37 cellular contexts compared by ENCODE assay signal in the genomic region with DNA sequence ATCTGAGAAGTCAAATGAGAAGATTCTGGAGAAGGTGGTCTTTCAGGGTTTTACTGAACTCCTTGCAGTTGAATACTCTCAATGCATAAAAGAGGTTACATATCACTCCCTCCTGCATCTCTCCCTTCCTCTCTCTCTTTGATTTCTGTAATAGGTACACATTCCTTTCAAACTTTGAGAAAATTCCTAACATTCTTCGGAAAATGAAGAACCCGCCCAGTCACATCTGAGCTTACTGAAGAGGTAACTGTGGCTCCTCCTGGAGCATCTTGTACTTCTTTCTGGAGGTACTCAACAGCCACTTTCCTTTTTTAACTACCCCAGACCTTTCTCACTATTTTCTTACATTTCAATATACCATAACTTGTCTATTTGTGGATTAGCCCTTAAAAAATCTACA. TPM values are rescaled to one million over a fixed set of nuclear protein-coding genes. Genes with fewer than 3 reads are reported as not detected.
"Had no signal": no experiment of that assay in that cellular context is flagged by ENCODE, and none has a peak within 500 bp of the region (broad histone marks: within the 10 kb centered on the region; RNA-seq: fewer than 3 reads in every experiment).

No MANE protein-coding gene starts in this region.

- H3K27ac ChIP-seq: ascending aorta, cardiac muscle cell, VCaP had no signal

- H3K9me3 ChIP-seq: ascending aorta had no signal

- ATAC-seq: activated CD4-positive, alpha-beta T cell treated with anti-CD3 and anti-CD28 coated beads for 36 hours; activated CD4-positive, CD25-positive, alpha-beta regulatory T cell treated with anti-CD3 and anti-CD28 coated beads, Interleukin-2, amount 50 U/mL, for 24 hours; activated CD8-positive, alpha-beta memory T cell treated with anti-CD3 and anti-CD28 coated beads, Interleukin-2, amount 10 ng/mL, durations not matched to agents 7 days and 5 days; activated CD8-positive, alpha-beta T cell treated with anti-CD3 and anti-CD28 coated beads, Interleukin-2, amount 10 ng/mL, durations not matched to agents 7 days and 5 days; activated naive CD8-positive, alpha-beta T cell treated with anti-CD3 and anti-CD28 coated beads, Interleukin-2, amount 50 U/mL, for 24 hours had no signal

- H3K4me1 Mint-ChIP-seq: activated CD4-positive, alpha-beta memory T cell treated with anti-CD3 and anti-CD28 coated beads, Interleukin-2, amount 10 ng/mL, durations not matched to agents 7 days and 5 days; activated CD4-positive, alpha-beta T cell treated with anti-CD3 and anti-CD28 coated beads for 36 hours; activated CD4-positive, alpha-beta T cell treated with anti-CD3 and anti-CD28 coated beads, Interleukin-2, amount 10 ng/mL, durations not matched to agents 7 days and 5 days; activated CD8-positive, alpha-beta memory T cell treated with anti-CD3 and anti-CD28 coated beads, Interleukin-2, amount 10 ng/mL, durations not matched to agents 7 days and 5 days; activated naive CD4-positive, alpha-beta T cell treated with anti-CD3 and anti-CD28 coated beads, Interleukin-2, amount 10 ng/mL, durations not matched to agents 7 days and 5 days; activated naive CD4-positive, alpha-beta T cell treated with anti-CD3 and anti-CD28 coated beads, Interleukin-2, amount 50 U/mL, for 24 hours; activated naive CD8-positive, alpha-beta T cell treated with anti-CD3 and anti-CD28 coated beads, Interleukin-2, amount 10 ng/mL, durations not matched to agents 7 days and 5 days; activated naive CD8-positive, alpha-beta T cell treated with anti-CD3 and anti-CD28 coated beads, Interleukin-2, amount 50 U/mL, for 24 hours; brain; central memory CD8-positive, alpha-beta T cell had no signal

- H3K36me3 Mint-ChIP-seq: activated CD8-positive, alpha-beta memory T cell treated with anti-CD3 and anti-CD28 coated beads, Interleukin-2, amount 10 ng/mL, durations not matched to agents 7 days and 5 days; activated naive CD4-positive, alpha-beta T cell treated with anti-CD3 and anti-CD28 coated beads, Interleukin-2, amount 10 ng/mL, durations not matched to agents 7 days and 5 days; activated naive CD4-positive, alpha-beta T cell treated with anti-CD3 and anti-CD28 coated beads, Interleukin-2, amount 50 U/mL, for 24 hours; activated naive CD8-positive, alpha-beta T cell; activated naive CD8-positive, alpha-beta T cell treated with anti-CD3 and anti-CD28 coated beads, Interleukin-2, amount 10 ng/mL, durations not matched to agents 7 days and 5 days had no signal

- H3K4me1 ChIP-seq: ascending aorta had no signal

- H3K27me3 Mint-ChIP-seq: activated CD4-positive, alpha-beta memory T cell treated with anti-CD3 and anti-CD28 coated beads, Interleukin-2, amount 10 ng/mL, durations not matched to agents 7 days and 5 days; activated CD8-positive, alpha-beta memory T cell treated with anti-CD3 and anti-CD28 coated beads, Interleukin-2, amount 10 ng/mL, durations not matched to agents 7 days and 5 days; activated naive CD4-positive, alpha-beta T cell treated with anti-CD3 and anti-CD28 coated beads, Interleukin-2, amount 10 ng/mL, durations not matched to agents 7 days and 5 days; activated naive CD4-positive, alpha-beta T cell treated with anti-CD3 and anti-CD28 coated beads, Interleukin-2, amount 50 U/mL, for 24 hours; activated naive CD8-positive, alpha-beta T cell treated with anti-CD3 and anti-CD28 coated beads, Interleukin-2, amount 50 U/mL, for 24 hours; activated T-cell treated with anti-CD3 and anti-CD28 coated beads, Interleukin-2, amount 50 U/mL, for 24 hours; central memory CD8-positive, alpha-beta T cell had no signal

- H3K9me3 Mint-ChIP-seq: activated CD4-positive, alpha-beta memory T cell treated with anti-CD3 and anti-CD28 coated beads, Interleukin-2, amount 10 ng/mL, durations not matched to agents 7 days and 5 days; activated CD4-positive, alpha-beta T cell treated with anti-CD3 and anti-CD28 coated beads, Interleukin-2, amount 10 ng/mL, durations not matched to agents 7 days and 5 days; activated naive CD4-positive, alpha-beta T cell treated with anti-CD3 and anti-CD28 coated beads, Interleukin-2, amount 10 ng/mL, durations not matched to agents 7 days and 5 days; activated naive CD4-positive, alpha-beta T cell treated with anti-CD3 and anti-CD28 coated beads, Interleukin-2, amount 50 U/mL, for 24 hours; activated naive CD8-positive, alpha-beta T cell treated with anti-CD3 and anti-CD28 coated beads, Interleukin-2, amount 10 ng/mL, durations not matched to agents 7 days and 5 days; activated naive CD8-positive, alpha-beta T cell treated with anti-CD3 and anti-CD28 coated beads, Interleukin-2, amount 50 U/mL, for 24 hours; activated T-cell treated with anti-CD3 and anti-CD28 coated beads, Interleukin-2, amount 50 U/mL, for 24 hours; activated T-helper 2 cell treated with anti-CD3 and anti-CD28 coated beads, Interferon-gamma antibody, Interleukin-2, Interleukin-4, amounts not matched to agents 10 μg/mL and 5 μg/mL and 100 μg/mL, durations not matched to agents 14 hours and 24 hours and 36 hours; brain; T-helper 1 cell treated with Interleukin-12 subunit alpha and Interleukin-12 subunit beta and Interleukin-4 antibody, amounts not matched to agents 30 μg/mL and 1 μg/mL, for 36 hours; T-helper 2 cell treated with Interferon-gamma antibody and Interleukin-4, amounts not matched to agents 5 μg/mL and 100 μg/mL, for 36 hours had no signal

- DNase-seq: activated CD4-positive, alpha-beta memory T cell treated with anti-CD3 and anti-CD28 coated beads, Interleukin-2, amount 10 ng/mL, durations not matched to agents 7 days and 5 days; activated CD4-positive, alpha-beta T cell treated with anti-CD3 and anti-CD28 coated beads for 1 hour; activated CD4-positive, alpha-beta T cell treated with anti-CD3 and anti-CD28 coated beads for 36 hours; activated CD4-positive, alpha-beta T cell treated with anti-CD3 and anti-CD28 coated beads for 48 hours; activated CD4-positive, alpha-beta T cell treated with anti-CD3 and anti-CD28 coated beads, Interleukin-2, amount 10 ng/mL, durations not matched to agents 7 days and 5 days; activated CD4-positive, alpha-beta T cell treated with anti-CD3 and anti-CD28 coated beads, Interleukin-2, amount 50 U/mL, for 48 hours; activated CD4-positive, CD25-positive, alpha-beta regulatory T cell; activated CD8-positive, alpha-beta memory T cell treated with anti-CD3 and anti-CD28 coated beads for 24 hours; activated CD8-positive, alpha-beta memory T cell treated with anti-CD3 and anti-CD28 coated beads, Interleukin-2, amount 10 ng/mL, durations not matched to agents 7 days and 5 days; activated CD8-positive, alpha-beta memory T cell treated with anti-CD3 and anti-CD28 coated beads, Interleukin-2, amount 50 U/mL, for 48 hours; activated CD8-positive, alpha-beta T cell treated with anti-CD3 and anti-CD28 coated beads, Interleukin-2, amount 10 ng/mL, durations not matched to agents 7 days and 5 days; activated effector memory CD4-positive, alpha-beta T cell treated with Interleukin-2 at 50 U/mL for 16 hours; activated gamma-delta T cell; activated naive CD4-positive, alpha-beta T cell treated with anti-CD3 and anti-CD28 coated beads, Interleukin-2, amount 10 ng/mL, durations not matched to agents 7 days and 5 days; activated naive CD4-positive, alpha-beta T cell treated with Interleukin-2 at 50 U/mL for 16 hours; activated naive CD8-positive, alpha-beta T cell treated with anti-CD3 and anti-CD28 coated beads, Interleukin-2, amount 10 ng/mL, durations not matched to agents 7 days and 5 days; activated naive CD8-positive, alpha-beta T cell treated with anti-CD3 and anti-CD28 coated beads, Interleukin-2, amount 50 U/mL, for 24 hours; activated T-cell treated with anti-CD3 and anti-CD28 coated beads, Interleukin-2, amount 50 U/mL, for 24 hours; activated T-cell treated with anti-CD3 and anti-CD28 coated beads, Interleukin-2, amount 50 U/mL, for 48 hours; amygdala; anterior cingulate cortex; caudate nucleus; cerebellar nuclear complex; T-helper 2 cell; T-helper 9 cell had no signal

- H3K36me3 ChIP-seq: ascending aorta, cardiac muscle cell had no signal

- H3K4me3 ChIP-seq: ascending aorta, cardiac muscle cell had no signal

- H3K27me3 ChIP-seq: ascending aorta, cardiac muscle cell had no signal

- H3K27ac Mint-ChIP-seq: activated CD4-positive, alpha-beta memory T cell treated with anti-CD3 and anti-CD28 coated beads, Interleukin-2, amount 10 ng/mL, durations not matched to agents 7 days and 5 days; activated CD4-positive, alpha-beta T cell treated with anti-CD3 and anti-CD28 coated beads for 36 hours; activated CD4-positive, alpha-beta T cell treated with anti-CD3 and anti-CD28 coated beads, Interleukin-2, amount 10 ng/mL, durations not matched to agents 7 days and 5 days; activated CD8-positive, alpha-beta memory T cell treated with anti-CD3 and anti-CD28 coated beads, Interleukin-2, amount 10 ng/mL, durations not matched to agents 7 days and 5 days; activated CD8-positive, alpha-beta T cell treated with anti-CD3 and anti-CD28 coated beads, Interleukin-2, amount 10 ng/mL, durations not matched to agents 7 days and 5 days; activated naive CD4-positive, alpha-beta T cell treated with anti-CD3 and anti-CD28 coated beads, Interleukin-2, amount 10 ng/mL, durations not matched to agents 7 days and 5 days; activated naive CD4-positive, alpha-beta T cell treated with anti-CD3 and anti-CD28 coated beads, Interleukin-2, amount 50 U/mL, for 24 hours; activated naive CD8-positive, alpha-beta T cell; activated naive CD8-positive, alpha-beta T cell treated with anti-CD3 and anti-CD28 coated beads, Interleukin-2, amount 10 ng/mL, durations not matched to agents 7 days and 5 days; activated naive CD8-positive, alpha-beta T cell treated with anti-CD3 and anti-CD28 coated beads, Interleukin-2, amount 50 U/mL, for 24 hours; activated T-cell treated with anti-CD3 and anti-CD28 coated beads, Interleukin-2, amount 50 U/mL, for 24 hours; activated T-helper 2 cell treated with anti-CD3 and anti-CD28 coated beads, Interferon-gamma antibody, Interleukin-2, Interleukin-4, amounts not matched to agents 10 μg/mL and 5 μg/mL and 100 μg/mL, durations not matched to agents 14 hours and 24 hours and 36 hours; brain; T-helper 1 cell treated with Interleukin-12 subunit alpha and Interleukin-12 subunit beta and Interleukin-4 antibody, amounts not matched to agents 30 μg/mL and 1 μg/mL, for 36 hours; T-helper 2 cell treated with Interferon-gamma antibody and Interleukin-4, amounts not matched to agents 5 μg/mL and 100 μg/mL, for 36 hours had no signal

- H3K4me3 Mint-ChIP-seq: activated CD4-positive, alpha-beta memory T cell treated with anti-CD3 and anti-CD28 coated beads, Interleukin-2, amount 10 ng/mL, durations not matched to agents 7 days and 5 days; activated CD4-positive, alpha-beta T cell treated with anti-CD3 and anti-CD28 coated beads for 36 hours; activated CD4-positive, alpha-beta T cell treated with anti-CD3 and anti-CD28 coated beads, Interleukin-2, amount 10 ng/mL, durations not matched to agents 7 days and 5 days; activated CD8-positive, alpha-beta memory T cell treated with anti-CD3 and anti-CD28 coated beads, Interleukin-2, amount 10 ng/mL, durations not matched to agents 7 days and 5 days; activated CD8-positive, alpha-beta T cell treated with anti-CD3 and anti-CD28 coated beads, Interleukin-2, amount 10 ng/mL, durations not matched to agents 7 days and 5 days; activated naive CD4-positive, alpha-beta T cell treated with anti-CD3 and anti-CD28 coated beads, Interleukin-2, amount 10 ng/mL, durations not matched to agents 7 days and 5 days; activated naive CD4-positive, alpha-beta T cell treated with anti-CD3 and anti-CD28 coated beads, Interleukin-2, amount 50 U/mL, for 24 hours; activated naive CD8-positive, alpha-beta T cell; activated naive CD8-positive, alpha-beta T cell treated with anti-CD3 and anti-CD28 coated beads, Interleukin-2, amount 10 ng/mL, durations not matched to agents 7 days and 5 days; activated naive CD8-positive, alpha-beta T cell treated with anti-CD3 and anti-CD28 coated beads, Interleukin-2, amount 50 U/mL, for 24 hours; activated T-cell treated with anti-CD3 and anti-CD28 coated beads, Interleukin-2, amount 50 U/mL, for 24 hours; brain; central memory CD8-positive, alpha-beta T cell; T-helper 1 cell treated with Interleukin-12 subunit alpha and Interleukin-12 subunit beta and Interleukin-4 antibody, amounts not matched to agents 30 μg/mL and 1 μg/mL, for 36 hours; T-helper 2 cell treated with Interferon-gamma antibody and Interleukin-4, amounts not matched to agents 5 μg/mL and 100 μg/mL, for 36 hours had no signal

RNA-seq across cellular contexts. Expression of a gene that starts 24.7 kb away (rescaled TPM):
- total RNA-seq: activated CD4-positive, alpha-beta memory T cell treated with anti-CD3 and anti-CD28 coated beads, Interleukin-2, amount 10 ng/mL, durations not matched to agents 7 days and 5 days; activated CD4-positive, alpha-beta T cell treated with anti-CD3 and anti-CD28 coated beads for 36 hours; activated CD4-positive, alpha-beta T cell treated with anti-CD3 and anti-CD28 coated beads, Interleukin-2, amount 10 ng/mL, durations not matched to agents 7 days and 5 days; activated CD8-positive, alpha-beta memory T cell treated with anti-CD3 and anti-CD28 coated beads, Interleukin-2, amount 10 ng/mL, durations not matched to agents 7 days and 5 days; activated CD8-positive, alpha-beta T cell treated with anti-CD3 and anti-CD28 coated beads, Interleukin-2, amount 10 ng/mL, durations not matched to agents 7 days and 5 days; activated naive CD8-positive, alpha-beta T cell treated with anti-CD3 and anti-CD28 coated beads, Interleukin-2, amount 10 ng/mL, durations not matched to agents 7 days and 5 days; activated T-helper 2 cell treated with anti-CD3 and anti-CD28 coated beads, Interferon-gamma antibody, Interleukin-2, Interleukin-4, amounts not matched to agents 10 μg/mL and 5 μg/mL and 100 μg/mL, durations not matched to agents 14 hours and 24 hours and 36 hours; ascending aorta; bronchial epithelial cell had no signal
